Comparison of ENCODE assay signal across 8 cellular contexts in the genomic region with DNA sequence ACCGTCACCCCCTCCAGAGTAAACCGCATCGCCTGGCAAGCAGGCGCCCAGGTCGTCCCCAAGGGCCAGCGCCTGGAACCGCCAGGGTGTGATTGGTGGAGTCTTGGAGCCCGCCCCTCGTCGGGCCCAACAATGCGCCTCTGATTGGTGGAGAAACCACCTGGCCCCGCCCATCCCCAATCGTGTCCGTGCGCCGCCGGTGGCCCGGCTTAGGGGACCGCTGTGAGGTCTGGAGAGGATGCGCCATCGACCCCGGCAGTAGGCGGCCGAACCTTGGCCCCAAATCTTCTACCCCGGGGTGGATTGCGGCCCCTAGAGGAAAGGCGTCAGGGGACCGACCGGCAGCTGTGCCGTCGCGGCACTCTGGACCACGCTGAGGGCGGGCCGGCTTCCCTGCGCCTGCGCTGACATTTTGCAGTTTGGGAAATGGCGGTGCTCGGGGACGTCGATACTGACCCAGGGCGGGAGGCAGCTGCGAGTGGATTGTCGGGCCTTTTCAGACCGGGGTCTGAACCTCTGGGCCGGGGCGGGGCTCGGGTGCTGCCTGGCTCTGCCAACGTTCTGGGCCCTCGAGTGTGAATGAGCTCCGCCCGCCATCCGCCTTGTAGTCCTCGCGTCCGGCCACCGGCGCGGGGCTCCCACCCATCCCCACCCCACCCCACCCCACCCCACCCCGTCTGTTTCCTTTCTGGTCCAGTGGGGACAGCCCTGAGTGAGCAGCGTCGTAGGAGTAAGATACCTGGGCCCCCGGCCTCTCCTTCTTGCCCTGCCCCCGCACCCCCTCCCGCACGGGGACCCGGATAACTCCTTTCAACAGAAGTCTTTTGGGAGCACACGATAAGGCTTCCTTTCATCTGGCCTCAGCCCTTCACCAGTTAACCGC. TPM values are rescaled to one million over a fixed set of nuclear protein-coding genes. Genes with fewer than 3 reads are reported as not detected.
DNase-seq lines count a peak whose midpoint lies in the region; ATAC-seq and TF ChIP-seq lines count a peak whose summit lies in the region.

No MANE protein-coding gene starts in this region.

- peak; percentile 88 for TF ChIP-seq POLR2A in GM19099 (IDR thresholded peaks at IDR 0.05; ENCODE audit: extremely low read depth, insufficient read length, low read depth)

- peak overlapping the region; percentile 91 for H3K27ac Mint-ChIP-seq in activated CD4-positive, alpha-beta T cell treated with anti-CD3 and anti-CD28 coated beads, Interleukin-2, amount 10 ng/mL, durations not matched to agents 24 days and 14 days

- peak overlapping the region; percentile 84 for H3K4me3 Mint-ChIP-seq in activated CD4-positive, alpha-beta T cell treated with anti-CD3 and anti-CD28 coated beads, Interleukin-2, amount 10 ng/mL, durations not matched to agents 24 days and 14 days

- no peaks in the 10 kb centered on the region for H3K27me3 ChIP-seq in BE2C

- DNase-seq in BE2C (peak; percentile 93), NCI-H510A treated with DMSO at 0.1 percent for 48 hours (lab: John Stamatoyannopoulos, UW) (peak; percentile 100), cortex of kidney (lab: John Stamatoyannopoulos, UW) (peak; percentile 63), left lobe of liver (ENCODE audit: low spot score) (peak; percentile 89)
- peak; percentile 98 for DNase-seq in activated CD4-positive, alpha-beta T cell treated with anti-CD3 and anti-CD28 coated beads, Interleukin-2, amount 10 ng/mL, durations not matched to agents 24 days and 14 days
- DNase-seq in stimulated activated CD4-positive, alpha-beta T cell treated with anti-CD3 and anti-CD28 coated beads, Interleukin-2, amount 100 ng/mL, for 48 hours: peak; percentile 87 to 91

- intact Hi-C loops in activated CD4-positive, alpha-beta T cell treated with anti-CD3 and anti-CD28 coated beads, Interleukin-2, amount 10 ng/mL, durations not matched to agents 24 days and 14 days (cut with micrococcal nuclease): loop anchor here (1.0 to 10.0 kb wide), 9 partner anchors 8 to 470 kb away; a partner anchor contains a TSS

- H3K4me3 ChIP-seq in BE2C (ENCODE audit: low read depth, low read length): peak overlapping the region; percentile 51

- H3K9me3 ChIP-seq in BE2C: no peaks in the 10 kb centered on the region

- peaks cover 5% of the 10 kb centered on the region for H3K4me1 ChIP-seq in BE2C

- peaks cover 39% of the 10 kb centered on the region for H3K36me3 Mint-ChIP-seq in activated CD4-positive, alpha-beta T cell treated with anti-CD3 and anti-CD28 coated beads, Interleukin-2, amount 10 ng/mL, durations not matched to agents 24 days and 14 days (ENCODE audit: low read depth)

- H3K36me3 ChIP-seq in BE2C: peaks cover 26% of the 10 kb centered on the region

- no peaks in the 10 kb centered on the region for H3K9me3 Mint-ChIP-seq in activated CD4-positive, alpha-beta T cell treated with anti-CD3 and anti-CD28 coated beads, Interleukin-2, amount 10 ng/mL, durations not matched to agents 24 days and 14 days

- peaks cover 44% of the 10 kb centered on the region for H3K4me1 Mint-ChIP-seq in activated CD4-positive, alpha-beta T cell treated with anti-CD3 and anti-CD28 coated beads, Interleukin-2, amount 10 ng/mL, durations not matched to agents 24 days and 14 days

- no peaks in the 10 kb centered on the region for H3K27me3 Mint-ChIP-seq in activated CD4-positive, alpha-beta T cell treated with anti-CD3 and anti-CD28 coated beads, Interleukin-2, amount 10 ng/mL, durations not matched to agents 24 days and 14 days

- TF ChIP-seq CTCF in BE2C (IDR thresholded peaks at IDR 0.05; ENCODE audit: low read depth, low read length): no peak

- peak; percentile 89 for ATAC-seq in HG03432 (IDR thresholded peaks at IDR 0.05; ENCODE audit: unreplicated experiment)
- ATAC-seq in left lobe of liver: peak; percentile 93

RNA-seq across cellular contexts. Expression of a gene that starts 34.2 kb away (rescaled TPM):
- 40.9 TPM for polyA plus RNA-seq in BE2C (2012; ENCODE audit: insufficient read depth, insufficient read length, low read depth)
- total RNA-seq in activated CD4-positive, alpha-beta T cell treated with anti-CD3 and anti-CD28 coated beads, Interleukin-2, amount 10 ng/mL, durations not matched to agents 24 days and 14 days: 135 and 144 TPM in 2 replicates
- 9.5 TPM for total RNA-seq in left lobe of liver

Comparison
In these comparisons a context has a peak if more than half of its experiments do, and no peak if none do; other contexts are left out.
1. Peak in every context shown above with its lines: DNase-seq, ATAC-seq and H3K4me3 ChIP-seq.
2. RNA of a gene that starts 34.2 kb away (total RNA-seq): 135 to 144 TPM in activated CD4-positive, alpha-beta T cell treated with anti-CD3 and anti-CD28 coated beads, Interleukin-2, amount 10 ng/mL, durations not matched to agents 24 days and 14 days; 9.5 TPM in left lobe of liver (single experiment); every median in the first group is over 10 times any median in the second.